Comparison of ENCODE assay signal across 1 cellular context in the genomic region with DNA sequence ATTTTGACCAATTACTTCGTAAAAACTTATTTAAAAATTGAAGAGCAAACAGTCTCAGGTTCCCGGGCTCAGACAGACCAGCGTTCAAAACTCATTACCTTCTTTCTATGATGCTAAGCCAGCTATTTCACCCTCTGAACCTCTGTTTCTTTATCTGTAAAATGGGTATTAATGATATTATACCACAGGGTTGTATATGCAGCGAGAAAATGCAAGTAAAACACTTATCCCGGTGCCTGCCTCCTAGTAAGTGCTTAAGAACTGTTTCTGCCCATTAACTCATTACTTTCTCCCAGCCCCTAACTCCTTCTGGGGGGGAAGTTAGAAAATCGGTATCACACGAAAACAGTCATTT.
TF ChIP-seq lines count a peak whose summit lies in the region.

No MANE protein-coding gene starts in this region.

TF ChIP-seq in HepG2, 621 proteins besides CTCF, POLR2A, EP300 and RAD21:
- no peak for TF ChIP-seq XBP1 (CRISPR knock-in tag; IDR thresholded peaks at IDR 0.05)
- TF ChIP-seq, protein P1, sequence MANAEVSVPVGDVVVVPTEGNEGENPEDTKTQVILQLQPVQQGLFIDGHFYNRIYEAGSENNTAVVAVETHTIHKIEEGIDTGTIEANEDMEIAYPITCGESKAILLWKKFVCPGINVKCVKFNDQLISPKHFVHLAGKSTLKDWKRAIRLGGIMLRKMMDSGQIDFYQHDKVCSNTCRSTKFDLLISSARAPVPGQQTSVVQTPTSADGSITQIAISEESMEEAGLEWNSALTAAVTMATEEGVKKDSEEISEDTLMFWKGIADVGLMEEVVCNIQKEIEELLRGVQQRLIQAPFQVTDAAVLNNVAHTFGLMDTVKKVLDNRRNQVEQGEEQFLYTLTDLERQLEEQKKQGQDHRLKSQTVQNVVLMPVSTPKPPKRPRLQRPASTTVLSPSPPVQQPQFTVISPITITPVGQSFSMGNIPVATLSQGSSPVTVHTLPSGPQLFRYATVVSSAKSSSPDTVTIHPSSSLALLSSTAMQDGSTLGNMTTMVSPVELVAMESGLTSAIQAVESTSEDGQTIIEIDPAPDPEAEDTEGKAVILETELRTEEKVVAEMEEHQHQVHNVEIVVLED (CRISPR knock-in tag; IDR thresholded peaks at IDR 0.05; ENCODE audit: borderline replicate concordance) = no peak
- peak; percentile 84 for TF ChIP-seq KDM1A (CRISPR knock-in tag; IDR thresholded peaks at IDR 0.05)
- TF ChIP-seq NR2C2 (CRISPR knock-in tag; IDR thresholded peaks at IDR 0.05; ENCODE audit: borderline replicate concordance) = no peak
- TF ChIP-seq CEBPG (CRISPR knock-in tag; IDR thresholded peaks at IDR 0.05) = no peak
- TF ChIP-seq MYC (CRISPR knock-in tag; IDR thresholded peaks at IDR 0.05; ENCODE audit: borderline replicate concordance) = no peak
- no peak for TF ChIP-seq ZNF530 (CRISPR knock-in tag; IDR thresholded peaks at IDR 0.05; ENCODE audit: low read depth)
- TF ChIP-seq MAFK (conservative IDR thresholded peaks at IDR 0.05 in 1 of 2, IDR thresholded peaks at IDR 0.05 in 1 of 2; ENCODE audit: low read length in 2 of 2) = 0 out of 4 replicates have a peak, but pooled peaks of 1 of the 2 experiments have one; percentile 18
- no peak for TF ChIP-seq GTF2F1 (IDR thresholded peaks at IDR 0.05; ENCODE audit: low read length)
- no peak for TF ChIP-seq GABPA (IDR thresholded peaks at IDR 0.05; ENCODE audit: low read depth, low read length)
- TF ChIP-seq GABPA (CRISPR knock-in tag; IDR thresholded peaks at IDR 0.05; ENCODE audit: low read depth) = peak; percentile 1; the same call in 1 of the 2 replicates
- TF ChIP-seq, protein P2, sequence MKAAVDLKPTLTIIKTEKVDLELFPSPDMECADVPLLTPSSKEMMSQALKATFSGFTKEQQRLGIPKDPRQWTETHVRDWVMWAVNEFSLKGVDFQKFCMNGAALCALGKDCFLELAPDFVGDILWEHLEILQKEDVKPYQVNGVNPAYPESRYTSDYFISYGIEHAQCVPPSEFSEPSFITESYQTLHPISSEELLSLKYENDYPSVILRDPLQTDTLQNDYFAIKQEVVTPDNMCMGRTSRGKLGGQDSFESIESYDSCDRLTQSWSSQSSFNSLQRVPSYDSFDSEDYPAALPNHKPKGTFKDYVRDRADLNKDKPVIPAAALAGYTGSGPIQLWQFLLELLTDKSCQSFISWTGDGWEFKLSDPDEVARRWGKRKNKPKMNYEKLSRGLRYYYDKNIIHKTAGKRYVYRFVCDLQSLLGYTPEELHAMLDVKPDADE (CRISPR knock-in tag; IDR thresholded peaks at IDR 0.05) = 0 out of 2 replicates have a peak, but pooled peaks have one; percentile 9
- TF ChIP-seq, protein P3, sequence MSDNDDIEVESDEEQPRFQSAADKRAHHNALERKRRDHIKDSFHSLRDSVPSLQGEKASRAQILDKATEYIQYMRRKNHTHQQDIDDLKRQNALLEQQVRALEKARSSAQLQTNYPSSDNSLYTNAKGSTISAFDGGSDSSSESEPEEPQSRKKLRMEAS (IDR thresholded peaks at IDR 0.05) = peak; percentile 13; the same call in 1 of the 2 replicates
- TF ChIP-seq ZNF143 (CRISPR knock-in tag; IDR thresholded peaks at IDR 0.05) = no peak
- TF ChIP-seq SRY (CRISPR knock-in tag; IDR thresholded peaks at IDR 0.05) = no peak
- peak; percentile 91 for TF ChIP-seq ZMYM3 (CRISPR knock-in tag; IDR thresholded peaks at IDR 0.05)
- TF ChIP-seq RCOR2 (CRISPR knock-in tag; IDR thresholded peaks at IDR 0.05) = peak; percentile 61
- peak; percentile 99 for TF ChIP-seq CHD4 (IDR thresholded peaks at IDR 0.05; ENCODE audit: borderline replicate concordance, low read length)
- TF ChIP-seq, protein P4, sequence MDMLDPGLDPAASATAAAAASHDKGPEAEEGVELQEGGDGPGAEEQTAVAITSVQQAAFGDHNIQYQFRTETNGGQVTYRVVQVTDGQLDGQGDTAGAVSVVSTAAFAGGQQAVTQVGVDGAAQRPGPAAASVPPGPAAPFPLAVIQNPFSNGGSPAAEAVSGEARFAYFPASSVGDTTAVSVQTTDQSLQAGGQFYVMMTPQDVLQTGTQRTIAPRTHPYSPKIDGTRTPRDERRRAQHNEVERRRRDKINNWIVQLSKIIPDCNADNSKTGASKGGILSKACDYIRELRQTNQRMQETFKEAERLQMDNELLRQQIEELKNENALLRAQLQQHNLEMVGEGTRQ (IDR thresholded peaks at IDR 0.05; ENCODE audit: low read depth, low read length) = no peak
- TF ChIP-seq, protein P4 (CRISPR knock-in tag; IDR thresholded peaks at IDR 0.05; ENCODE audit: borderline replicate concordance) = no peak
- 0 out of 2 replicates have a peak, but pooled peaks have one; percentile 35 for TF ChIP-seq ATF1 (CRISPR knock-in tag; IDR thresholded peaks at IDR 0.05)
- 0 out of 2 replicates have a peak, but pooled peaks have one; percentile 5 for TF ChIP-seq TOPORS (CRISPR knock-in tag; IDR thresholded peaks at IDR 0.05)
- TF ChIP-seq ZMYM2 (CRISPR knock-in tag; IDR thresholded peaks at IDR 0.05) = no peak
- TF ChIP-seq ZNF629 (CRISPR knock-in tag; conservative IDR thresholded peaks at IDR 0.05) = peak; percentile 98
- TF ChIP-seq, protein P5, sequence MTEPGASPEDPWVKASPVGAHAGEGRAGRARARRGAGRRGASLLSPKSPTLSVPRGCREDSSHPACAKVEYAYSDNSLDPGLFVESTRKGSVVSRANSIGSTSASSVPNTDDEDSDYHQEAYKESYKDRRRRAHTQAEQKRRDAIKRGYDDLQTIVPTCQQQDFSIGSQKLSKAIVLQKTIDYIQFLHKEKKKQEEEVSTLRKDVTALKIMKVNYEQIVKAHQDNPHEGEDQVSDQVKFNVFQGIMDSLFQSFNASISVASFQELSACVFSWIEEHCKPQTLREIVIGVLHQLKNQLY (CRISPR knock-in tag; IDR thresholded peaks at IDR 0.05) = 0 out of 2 replicates have a peak, but pooled peaks have one; percentile 26
- TF ChIP-seq MAFF (IDR thresholded peaks at IDR 0.05; ENCODE audit: low read depth, low read length) = peak; percentile 13; the same call in 1 of the 2 replicates
